In genomic region chr4:56511098-56511497, GRCh38 we compare ENCODE assay signal across 30 cellular contexts. TPM values are rescaled to one million over a fixed set of nuclear protein-coding genes. Genes with fewer than 3 reads are reported as not detected.
"Had no signal": no experiment of that assay in that cellular context is flagged by ENCODE, and none has a peak within 500 bp of the region (broad histone marks: within the 10 kb centered on the region; RNA-seq: fewer than 3 reads in every experiment).

No MANE protein-coding gene starts in this region.

- H3K9me3 ChIP-seq: ascending aorta, spleen had no signal

- DNase-seq: activated CD4-positive, alpha-beta memory T cell treated with anti-CD3 and anti-CD28 coated beads for 36 hours; activated CD4-positive, alpha-beta T cell treated with anti-CD3 and anti-CD28 coated beads, Interleukin-2, amount 10 ng/mL, durations not matched to agents 24 days and 14 days; activated CD8-positive, alpha-beta memory T cell treated with anti-CD3 and anti-CD28 coated beads, Interleukin-2, amount 50 U/mL, for 4 hours; activated effector memory CD4-positive, alpha-beta T cell treated with anti-CD3 and anti-CD28 coated beads, Interleukin-2, amount 50 U/mL, for 16 hours; activated naive CD4-positive, alpha-beta T cell treated with anti-CD3 and anti-CD28 coated beads for 36 hours; activated naive CD8-positive, alpha-beta T cell treated with anti-CD3 and anti-CD28 coated beads, Interleukin-2, amount 10 ng/mL, durations not matched to agents 7 days and 5 days; activated T-cell treated with anti-CD3 and anti-CD28 coated beads, Interleukin-2, amount 50 U/mL, for 1 hour; caudate nucleus; cortex of kidney; effector memory CD8-positive, alpha-beta T cell; glutamatergic neuron; islet precursor cell; left cardiac atrium; mammary epithelial cell; naive thymus-derived CD8-positive, alpha-beta T cell; nucleus accumbens; spleen; stimulated activated naive CD4-positive, alpha-beta T cell treated with Interleukin-2 at 50 U/mL for 16 hours; SW 1271; T-helper 9 cell; trophoblast cell; WERI-Rb-1 had no signal

- H3K36me3 Mint-ChIP-seq: activated CD4-positive, alpha-beta memory T cell treated with anti-CD3 and anti-CD28 coated beads for 36 hours; activated naive CD8-positive, alpha-beta T cell treated with anti-CD3 and anti-CD28 coated beads, Interleukin-2, amount 10 ng/mL, durations not matched to agents 7 days and 5 days; brain; naive thymus-derived CD8-positive, alpha-beta T cell had no signal

- H3K9ac ChIP-seq: parathyroid adenoma had no signal

- H3K27ac Mint-ChIP-seq: activated CD4-positive, alpha-beta memory T cell treated with anti-CD3 and anti-CD28 coated beads for 36 hours; activated CD4-positive, alpha-beta T cell treated with anti-CD3 and anti-CD28 coated beads, Interleukin-2, amount 10 ng/mL, durations not matched to agents 24 days and 14 days; activated naive CD4-positive, alpha-beta T cell treated with anti-CD3 and anti-CD28 coated beads for 36 hours; activated naive CD8-positive, alpha-beta T cell treated with anti-CD3 and anti-CD28 coated beads, Interleukin-2, amount 10 ng/mL, durations not matched to agents 7 days and 5 days; activated T-helper 1 cell treated with anti-CD3 and anti-CD28 coated beads, Interleukin-12 subunit alpha, Interleukin-12 subunit beta, Interleukin-2, Interleukin-4 antibody, amounts not matched to agents 30 ng/mL and 10 ng/mL and 1 ng/mL, durations not matched to agents 14 hours and 24 hours and 36 hours; brain; effector memory CD8-positive, alpha-beta T cell; naive thymus-derived CD8-positive, alpha-beta T cell; T-helper 1 cell treated with Interleukin-12 subunit alpha and Interleukin-12 subunit beta and Interleukin-4 antibody, amounts not matched to agents 30 μg/mL and 1 μg/mL, for 36 hours had no signal

- H3K27me3 ChIP-seq: ascending aorta had no signal

- H3K9me3 Mint-ChIP-seq: activated CD4-positive, alpha-beta memory T cell treated with anti-CD3 and anti-CD28 coated beads for 36 hours; activated CD4-positive, alpha-beta T cell treated with anti-CD3 and anti-CD28 coated beads, Interleukin-2, amount 10 ng/mL, durations not matched to agents 24 days and 14 days; activated naive CD4-positive, alpha-beta T cell treated with anti-CD3 and anti-CD28 coated beads for 36 hours; activated naive CD8-positive, alpha-beta T cell treated with anti-CD3 and anti-CD28 coated beads, Interleukin-2, amount 10 ng/mL, durations not matched to agents 7 days and 5 days; activated T-helper 1 cell treated with anti-CD3 and anti-CD28 coated beads, Interleukin-12 subunit alpha, Interleukin-12 subunit beta, Interleukin-2, Interleukin-4 antibody, amounts not matched to agents 30 ng/mL and 10 ng/mL and 1 ng/mL, durations not matched to agents 14 hours and 24 hours and 36 hours; brain; effector memory CD8-positive, alpha-beta T cell; naive thymus-derived CD8-positive, alpha-beta T cell; neural crest cell; T-helper 1 cell treated with Interleukin-12 subunit alpha and Interleukin-12 subunit beta and Interleukin-4 antibody, amounts not matched to agents 30 μg/mL and 1 μg/mL, for 36 hours had no signal

- H3K36me3 ChIP-seq: ascending aorta, spleen, WERI-Rb-1 had no signal

- H3K4me3 ChIP-seq: ascending aorta, spleen had no signal

- ATAC-seq: activated CD4-positive, CD25-positive, alpha-beta regulatory T cell treated with anti-CD3 and anti-CD28 coated beads, Interleukin-2, amount 50 U/mL, for 24 hours; effector memory CD8-positive, alpha-beta T cell; left cardiac atrium; naive thymus-derived CD8-positive, alpha-beta T cell had no signal

- H3K4me3 Mint-ChIP-seq: activated CD4-positive, alpha-beta memory T cell treated with anti-CD3 and anti-CD28 coated beads for 36 hours; activated CD4-positive, alpha-beta T cell treated with anti-CD3 and anti-CD28 coated beads, Interleukin-2, amount 10 ng/mL, durations not matched to agents 24 days and 14 days; activated naive CD4-positive, alpha-beta T cell treated with anti-CD3 and anti-CD28 coated beads for 36 hours; activated naive CD8-positive, alpha-beta T cell treated with anti-CD3 and anti-CD28 coated beads, Interleukin-2, amount 10 ng/mL, durations not matched to agents 7 days and 5 days; activated T-helper 1 cell treated with anti-CD3 and anti-CD28 coated beads, Interleukin-12 subunit alpha, Interleukin-12 subunit beta, Interleukin-2, Interleukin-4 antibody, amounts not matched to agents 30 ng/mL and 10 ng/mL and 1 ng/mL, durations not matched to agents 14 hours and 24 hours and 36 hours; brain; effector memory CD8-positive, alpha-beta T cell; naive thymus-derived CD8-positive, alpha-beta T cell; neural crest cell; T-helper 1 cell treated with Interleukin-12 subunit alpha and Interleukin-12 subunit beta and Interleukin-4 antibody, amounts not matched to agents 30 μg/mL and 1 μg/mL, for 36 hours had no signal

- H3K27ac ChIP-seq: ascending aorta, parathyroid adenoma, spleen, WERI-Rb-1 had no signal

RNA-seq across cellular contexts. Expression of gene ARL9, which starts 5.5 kb away (rescaled TPM):
- total RNA-seq: activated CD4-positive, alpha-beta memory T cell treated with anti-CD3 and anti-CD28 coated beads for 36 hours; activated CD4-positive, alpha-beta T cell treated with anti-CD3 and anti-CD28 coated beads, Interleukin-2, amount 10 ng/mL, durations not matched to agents 24 days and 14 days; ascending aorta; left cardiac atrium; right cardiac atrium had no signal
- polyA plus RNA-seq: naive thymus-derived CD8-positive, alpha-beta T cell had no signal
